ENCODE assay signal across 11 cellular contexts in genomic region chr3:52895416-52895815, GRCh38. TPM values are rescaled to one million over a fixed set of nuclear protein-coding genes. Genes with fewer than 3 reads are reported as not detected.
DNase-seq lines count a peak whose midpoint lies in the region; ATAC-seq, FAIRE-seq and TF ChIP-seq lines count a peak whose summit lies in the region.
"Had no signal": no experiment of that assay in that cellular context is flagged by ENCODE, and none has a peak within 500 bp of the region (broad histone marks: within the 10 kb centered on the region; RNA-seq: fewer than 3 reads in every experiment).

No MANE protein-coding gene starts in this region.

- BruUV-seq in K562 (replicated peaks; lab: Mats Ljungman, UMichigan), result TSS peak; percentile 33

- H3K4me2 ChIP-seq in OCI-LY1 (ENCODE audit: low read length), result peak overlapping the region; percentile 100
- H3K4me2 ChIP-seq in K562 (ENCODE audit: insufficient read depth, low read length), result no peak overlapping the region

- no peaks in the 10 kb centered on the region for H3K9me3 Mint-ChIP-seq in CD8-positive, alpha-beta T cell

- H3K4me1 ChIP-seq in CD8-positive, alpha-beta T cell (ENCODE audit: insufficient read depth, low read length), result peaks cover 29% of the 10 kb centered on the region
- peaks cover 64% of the 10 kb centered on the region for H3K4me1 ChIP-seq in OCI-LY1 (ENCODE audit: insufficient read depth, low read length, severe bottlenecking)
- H3K4me1 ChIP-seq in K562 (replicated peaks in 1 of 2; ENCODE audit: control insufficient read depth in 2 of 2, insufficient read depth in 2 of 2, low read length in 2 of 2), result peaks cover 7 to 14% of the 10 kb centered on the region in 2 experiments; a peak in 4 of 5 replicates
- H3K4me1 ChIP-seq in neutrophil (ENCODE audit: control insufficient read depth in 1 of 2, insufficient read depth in 1 of 2, low read depth in 1 of 2, low read length in 1 of 2), result peaks cover 58 to 68% of the 10 kb centered on the region in 2 experiments

- H3K36me3 ChIP-seq in CD8-positive, alpha-beta T cell (ENCODE audit: insufficient read depth, low read length), result no peaks in the 10 kb centered on the region
- H3K36me3 ChIP-seq in OCI-LY1 (ENCODE audit: insufficient read depth, low read length) (peaks cover 9% of the 10 kb centered on the region; the same call in 1 of the 2 replicates), K562 (ENCODE audit: control insufficient read depth, insufficient read depth, low read length) (no peaks in the 10 kb centered on the region), neutrophil (no peaks in the 10 kb centered on the region)

- peaks cover 7% of the 10 kb centered on the region for H3K36me3 Mint-ChIP-seq in CD8-positive, alpha-beta T cell

- H3K27me3 Mint-ChIP-seq in CD8-positive, alpha-beta T cell (ENCODE audit: low read depth), result no peaks in the 10 kb centered on the region

- no peaks in the 10 kb centered on the region for H3K27me3 ChIP-seq in CD8-positive, alpha-beta T cell (ENCODE audit: insufficient read depth, low read length)
- H3K27me3 ChIP-seq in OCI-LY1 (ENCODE audit: insufficient read depth, low read length), result no peaks in the 10 kb centered on the region
- no peaks in the 10 kb centered on the region for H3K27me3 ChIP-seq in K562 (ENCODE audit: control insufficient read depth in 2 of 2, insufficient read depth in 2 of 2, low read length in 2 of 2)
- H3K27me3 ChIP-seq in neutrophil, result no peaks in the 10 kb centered on the region

- H3F3A ChIP-seq in OCI-LY1 (ENCODE audit: insufficient read depth, low read length), result no peaks in the 10 kb centered on the region

- H3K79me2 ChIP-seq in OCI-LY1 (ENCODE audit: insufficient read depth, low read length) (peaks cover 22% of the 10 kb centered on the region; the same call in 1 of the 2 replicates), K562 (ENCODE audit: control insufficient read depth, insufficient read depth, low read length) (no peaks in the 10 kb centered on the region)

- H4K20me1 ChIP-seq in OCI-LY1 (ENCODE audit: insufficient read depth, low read length) (no peaks in the 10 kb centered on the region), K562 (replicated peaks; ENCODE audit: control insufficient read depth, insufficient read depth, low read length) (no peaks in the 10 kb centered on the region)

- H3K4me3 ChIP-seq in CD8-positive, alpha-beta T cell (ENCODE audit: low read depth, low read length), result no peak overlapping the region
- H3K4me3 ChIP-seq in OCI-LY1 (ENCODE audit: low read depth, low read length, poor library complexity, severe bottlenecking), result peak overlapping the region; percentile 89
- no peak overlapping the region for H3K4me3 ChIP-seq in K562
- no peak overlapping the region for H3K4me3 ChIP-seq in neutrophil (ENCODE audit: low read depth in 1 of 2, low read length in 1 of 2)

- no peak for TF ChIP-seq EP300 in K562 (IDR thresholded peaks at IDR 0.05; ENCODE audit: low read length)

- in situ Hi-C loops in K562 (cut with MboI), result no loop called here

- intact Hi-C loops in CD8-positive, alpha-beta T cell (cut with DNase I, micrococcal nuclease), result loop anchor here (5.0 to 10.0 kb wide), 3 partner anchors 121 to 982 kb away; partner anchors contain the start of genes GLT8D1 (in 1 of the 2), ITIH1 (in 1 of the 2), NEK4 (in 1 of the 2) and SPCS1 (in 1 of the 2)
- intact Hi-C loops in K562 (cut with micrococcal nuclease), result no loop called here

- no peak for TF ChIP-seq CTCF in CD8-positive, alpha-beta T cell (IDR thresholded peaks at IDR 0.05)
- no peak for TF ChIP-seq CTCF in OCI-LY1 (IDR thresholded peaks at IDR 0.05; ENCODE audit: low read length)
- no peak for TF ChIP-seq CTCF in K562 (IDR thresholded peaks at IDR 0.05 in 2 of 3, conservative IDR thresholded peaks at IDR 0.05 in 1 of 3; ENCODE audit: insufficient read depth in 2 of 3, low read depth in 1 of 3, low read length in 3 of 3)
- no peak for TF ChIP-seq CTCF in neutrophil (IDR thresholded peaks at IDR 0.05)

- H3K27ac Mint-ChIP-seq in CD8-positive, alpha-beta T cell, result peak overlapping the region; percentile 4

- peak overlapping the region; percentile 90 for H3K4me3 Mint-ChIP-seq in CD8-positive, alpha-beta T cell

- TF ChIP-seq POLR2A in K562 (conservative IDR thresholded peaks at IDR 0.05), result no peak

- no peak for TF ChIP-seq RAD21 in K562 (CRISPR knock-in tag; conservative IDR thresholded peaks at IDR 0.05 in 1 of 2, IDR thresholded peaks at IDR 0.05 in 1 of 2)

- CTCF ChIA-PET in CD8-positive, alpha-beta T cell (lab: Charles Lee), result interaction anchor here (0.5 to 2.0 kb wide), 4 partner anchors 10 to 171 kb away, joined by 3 to 5 read pairs (median 3); no protein-coding TSS in a partner anchor
- CTCF ChIA-PET in K562 (lab: Yijun Ruan, JAX; ENCODE audit: low intra/inter-chr PET ratio), result interaction anchor here (0.6 kb wide), 1 partner anchor 217 kb away, joined by 4 read pairs; no protein-coding TSS in a partner anchor

- no peak overlapping the region for H3K27ac ChIP-seq in CD8-positive, alpha-beta T cell (ENCODE audit: low read depth, low read length)
- H3K27ac ChIP-seq in OCI-LY1 (ENCODE audit: low read depth, low read length, poor library complexity, severe bottlenecking) (peak overlapping the region; percentile 52), K562 (ENCODE audit: extremely low read depth, low read depth, low read length) (no peak overlapping the region), neutrophil (peak overlapping the region; percentile 70)

- peaks cover 66% of the 10 kb centered on the region for H3K4me1 Mint-ChIP-seq in CD8-positive, alpha-beta T cell (ENCODE audit: low read depth)

- H3K9me3 ChIP-seq in CD8-positive, alpha-beta T cell (ENCODE audit: low read length), result no peaks in the 10 kb centered on the region
- no peaks in the 10 kb centered on the region for H3K9me3 ChIP-seq in OCI-LY1 (ENCODE audit: low read length)
- no peaks in the 10 kb centered on the region for H3K9me3 ChIP-seq in K562 (replicated peaks; ENCODE audit: control insufficient read depth, insufficient read depth, low read depth, low read length)
- no peaks in the 10 kb centered on the region for H3K9me3 ChIP-seq in neutrophil

- peak overlapping the region; percentile 81; the same call in 1 of the 2 replicates for H3K9ac ChIP-seq in OCI-LY1 (ENCODE audit: low read length)
- no peak overlapping the region for H3K9ac ChIP-seq in K562 (ENCODE audit: insufficient read depth in 1 of 2, low read depth in 2 of 2, low read length in 2 of 2)

- H3K9me1 ChIP-seq in K562 (ENCODE audit: control insufficient read depth, insufficient read depth, low read length), result no peaks in the 10 kb centered on the region

- ATAC-seq in CD8-positive, alpha-beta T cell, result no peak
- no peak for ATAC-seq in K562
- ATAC-seq in GM18870 (IDR thresholded peaks at IDR 0.05; ENCODE audit: unreplicated experiment), result no peak

- POLR2A ChIA-PET in CD8-positive, alpha-beta T cell (lab: Charles Lee), result no interaction called here
- POLR2A ChIA-PET in K562 (lab: Yijun Ruan, JAX), result interaction anchor here (0.5 kb wide), 1 partner anchor 1303 kb away, joined by 4 read pairs; no protein-coding TSS in a partner anchor

- H3K9me2 ChIP-seq in OCI-LY1 (ENCODE audit: low read depth, low read length), result no peaks in the 10 kb centered on the region

- FAIRE-seq in K562 (lab: Jason Lieb, UNC), result no peak

- 36% methylated on average over 4 of the region's 5 CpGs for WGBS in K562 (ENCODE audit: insufficient coverage, low coverage, missing lambda C conversion rate)

- DNase-seq in CD8-positive, alpha-beta T cell, result no peak
- DNase-seq in K562 (ENCODE audit: extremely low read depth in 1 of 4, low spot score in 3 of 4) (no peak), NOMO-1 (lab: John Stamatoyannopoulos, UW; ENCODE audit: unreplicated experiment in 2 of 2) (no peak), NCI-H1417 treated with DMSO at 0.1 percent for 48 hours (lab: John Stamatoyannopoulos, UW) (no peak), D341Med (ENCODE audit: low spot score) (no peak)
- DNase-seq: anterior cingulate cortex, DMS 273 treated with DMSO at 0.1 percent for 48 hours, NCI-H1436 had no signal

- H2AFZ ChIP-seq in OCI-LY1 (ENCODE audit: low read length) (no peak overlapping the region), K562 (ENCODE audit: low read depth, low read length) (no peak overlapping the region)

TF ChIP-seq in K562, 482 proteins besides CTCF, POLR2A, EP300 and RAD21 (continues in another document):
- TF ChIP-seq HNRNPK (IDR thresholded peaks at IDR 0.05; ENCODE audit: low read depth, low read length, poor library complexity, severe bottlenecking), result no peak

RNA-seq across cellular contexts. Expression of gene STIMATE, which starts 1.9 kb away (rescaled TPM):
- total RNA-seq in CD8-positive, alpha-beta T cell, result 10 to 100 TPM; 29.1 to 35.9 TPM
- total RNA-seq in K562 (2011; cell fraction: chromatin; rRNA removed; ENCODE audit: low replicate concordance), result 3.2 and 8.5 TPM in 2 replicates
- 6.3 and 9.5 TPM in 2 replicates for total RNA-seq in K562 (2011; cell fraction: nucleolus; rRNA removed)
- total RNA-seq in K562 (2011; cell fraction: nucleoplasm; rRNA removed), result 7.5 and 13.3 TPM in 2 replicates
- 2.9 and 4.9 TPM in 2 replicates for total RNA-seq in K562 (2014; rRNA removed)
- total RNA-seq in K562 (2014; rRNA removed; fragmentation: Illumina TruSeq; extraction: Trizol), result 2.0 and 3.0 TPM in 2 replicates
- 5.1 and 5.2 TPM in 2 replicates for total RNA-seq in K562 (2015; rRNA removed; fragmentation: Illumina TruSeq; extraction: Trizol)
- 5.3 and 6.9 TPM in 2 replicates for total RNA-seq in K562 (2021)
- 2.5 and 2.8 TPM in 2 replicates for polyA plus RNA-seq in K562 (2011; rRNA removed)
- 5.2 and 7.2 TPM in 2 replicates for polyA plus RNA-seq in K562 (2011; cell fraction: cytosol; rRNA removed)
- polyA plus RNA-seq in K562 (2011; cell fraction: nucleus; rRNA removed), result 7.9 and 10.5 TPM in 2 replicates
- polyA plus RNA-seq in K562 (2012), result 4.4 and 17.7 TPM in 2 replicates
- polyA plus RNA-seq in K562 (2014; fragmentation: Illumina TruSeq; extraction: Trizol), result 6.3 and 7.7 TPM in 2 replicates
- under 1 TPM; 0.14 to 0.52 TPM for polyA plus RNA-seq in K562 (2014; fragmentation: Nextera tagmentation; extraction: Ambion mirVana)
- polyA plus RNA-seq in K562 (2014; rRNA removed), result 7.6 and 8.4 TPM in 2 replicates
- polyA minus RNA-seq in K562 (2011; rRNA and poly(A)+ RNA removed), result 1.5 and 2.1 TPM in 2 replicates
- 5.5 TPM in 1 of 2 replicates, not detected in the other for polyA minus RNA-seq in K562 (2011; cell fraction: cytosol; rRNA and poly(A)+ RNA removed)
- 3.1 and 4.2 TPM in 2 replicates for polyA minus RNA-seq in K562 (2011; cell fraction: nucleus; rRNA and poly(A)+ RNA removed)

Comparison
In these comparisons a context has a peak if more than half of its experiments do, and no peak if none do; other contexts are left out.
1. H3K27ac ChIP-seq: peak in OCI-LY1 (single experiment) and neutrophil (single experiment); none in CD8-positive, alpha-beta T cell (single experiment) and K562 (single experiment).